In the genomic region with DNA sequence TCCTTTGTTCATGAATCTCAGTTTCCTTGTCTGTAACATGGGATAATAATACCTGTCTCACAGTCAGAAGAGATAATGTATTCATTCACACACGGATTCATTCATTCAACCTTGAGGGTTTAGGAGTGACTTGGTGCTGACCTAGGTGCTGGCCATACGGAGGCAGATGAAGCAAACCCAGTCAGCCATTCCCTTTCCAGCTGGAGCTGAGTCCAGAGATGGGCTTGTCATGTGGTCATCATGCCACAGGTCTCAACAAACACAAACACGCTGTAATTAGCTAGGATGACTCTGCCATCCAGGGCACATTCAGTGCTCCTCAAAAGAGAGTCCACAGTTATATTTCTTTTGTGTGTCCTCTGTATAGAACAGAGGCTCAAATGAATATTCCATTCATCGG, we compare ENCODE assay signal across 2 cellular contexts.
TF ChIP-seq lines count a peak whose summit lies in the region.

No MANE protein-coding gene starts in this region.

TF ChIP-seq in H1, 55 proteins besides CTCF, POLR2A, EP300 and RAD21:
- TF ChIP-seq CBX8 (IDR thresholded peaks at IDR 0.05; ENCODE audit: borderline replicate concordance, low read depth, low read length) (no peak), TEAD4 (IDR thresholded peaks at IDR 0.05; ENCODE audit: low read depth, low read length) (no peak), CBX5 (IDR thresholded peaks at IDR 0.05; ENCODE audit: low read depth, low read length) (no peak), SRF (IDR thresholded peaks at IDR 0.05; ENCODE audit: low read depth, low read length) (no peak), FOSL1 (IDR thresholded peaks at IDR 0.05; ENCODE audit: insufficient read depth, low read depth, low read length) (no peak), SIN3A (conservative IDR thresholded peaks at IDR 0.05 in 1 of 2, IDR thresholded peaks at IDR 0.05 in 1 of 2; ENCODE audit: low read depth in 1 of 2, low read length in 2 of 2) (no peak), HDAC6 (IDR thresholded peaks at IDR 0.05; ENCODE audit: low read depth, low read length) (no peak), SIRT6 (IDR thresholded peaks at IDR 0.05; ENCODE audit: low read length) (no peak), TBP (IDR thresholded peaks at IDR 0.05; ENCODE audit: low read depth, low read length) (no peak)
- TF ChIP-seq, protein P1, sequence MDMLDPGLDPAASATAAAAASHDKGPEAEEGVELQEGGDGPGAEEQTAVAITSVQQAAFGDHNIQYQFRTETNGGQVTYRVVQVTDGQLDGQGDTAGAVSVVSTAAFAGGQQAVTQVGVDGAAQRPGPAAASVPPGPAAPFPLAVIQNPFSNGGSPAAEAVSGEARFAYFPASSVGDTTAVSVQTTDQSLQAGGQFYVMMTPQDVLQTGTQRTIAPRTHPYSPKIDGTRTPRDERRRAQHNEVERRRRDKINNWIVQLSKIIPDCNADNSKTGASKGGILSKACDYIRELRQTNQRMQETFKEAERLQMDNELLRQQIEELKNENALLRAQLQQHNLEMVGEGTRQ (IDR thresholded peaks at IDR 0.05; ENCODE audit: low read length), result no peak

TF ChIP-seq in WTC11, 78 proteins besides CTCF, POLR2A, EP300 and RAD21:
- TF ChIP-seq NFYB (CRISPR knock-in tag; conservative IDR thresholded peaks at IDR 0.05; ENCODE audit: low read depth) (no peak), ZNF263 (CRISPR knock-in tag; IDR thresholded peaks at IDR 0.05; ENCODE audit: low read depth) (no peak), IRF2 (CRISPR knock-in tag; IDR thresholded peaks at IDR 0.05; ENCODE audit: borderline replicate concordance, low read depth) (no peak), MXD4 (CRISPR knock-in tag; IDR thresholded peaks at IDR 0.05; ENCODE audit: borderline replicate concordance) (no peak), HMGXB4 (CRISPR knock-in tag; IDR thresholded peaks at IDR 0.05) (no peak), TCF7 (CRISPR knock-in tag; IDR thresholded peaks at IDR 0.05; ENCODE audit: low read depth) (no peak), ERG (CRISPR knock-in tag; IDR thresholded peaks at IDR 0.05) (no peak), TEAD1 (CRISPR knock-in tag; IDR thresholded peaks at IDR 0.05) (no peak)
- TF ChIP-seq, protein P2, sequence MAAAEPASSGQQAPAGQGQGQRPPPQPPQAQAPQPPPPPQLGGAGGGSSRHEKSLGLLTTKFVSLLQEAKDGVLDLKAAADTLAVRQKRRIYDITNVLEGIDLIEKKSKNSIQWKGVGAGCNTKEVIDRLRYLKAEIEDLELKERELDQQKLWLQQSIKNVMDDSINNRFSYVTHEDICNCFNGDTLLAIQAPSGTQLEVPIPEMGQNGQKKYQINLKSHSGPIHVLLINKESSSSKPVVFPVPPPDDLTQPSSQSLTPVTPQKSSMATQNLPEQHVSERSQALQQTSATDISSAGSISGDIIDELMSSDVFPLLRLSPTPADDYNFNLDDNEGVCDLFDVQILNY (CRISPR knock-in tag; IDR thresholded peaks at IDR 0.05), result no peak
- TF ChIP-seq, protein P3, sequence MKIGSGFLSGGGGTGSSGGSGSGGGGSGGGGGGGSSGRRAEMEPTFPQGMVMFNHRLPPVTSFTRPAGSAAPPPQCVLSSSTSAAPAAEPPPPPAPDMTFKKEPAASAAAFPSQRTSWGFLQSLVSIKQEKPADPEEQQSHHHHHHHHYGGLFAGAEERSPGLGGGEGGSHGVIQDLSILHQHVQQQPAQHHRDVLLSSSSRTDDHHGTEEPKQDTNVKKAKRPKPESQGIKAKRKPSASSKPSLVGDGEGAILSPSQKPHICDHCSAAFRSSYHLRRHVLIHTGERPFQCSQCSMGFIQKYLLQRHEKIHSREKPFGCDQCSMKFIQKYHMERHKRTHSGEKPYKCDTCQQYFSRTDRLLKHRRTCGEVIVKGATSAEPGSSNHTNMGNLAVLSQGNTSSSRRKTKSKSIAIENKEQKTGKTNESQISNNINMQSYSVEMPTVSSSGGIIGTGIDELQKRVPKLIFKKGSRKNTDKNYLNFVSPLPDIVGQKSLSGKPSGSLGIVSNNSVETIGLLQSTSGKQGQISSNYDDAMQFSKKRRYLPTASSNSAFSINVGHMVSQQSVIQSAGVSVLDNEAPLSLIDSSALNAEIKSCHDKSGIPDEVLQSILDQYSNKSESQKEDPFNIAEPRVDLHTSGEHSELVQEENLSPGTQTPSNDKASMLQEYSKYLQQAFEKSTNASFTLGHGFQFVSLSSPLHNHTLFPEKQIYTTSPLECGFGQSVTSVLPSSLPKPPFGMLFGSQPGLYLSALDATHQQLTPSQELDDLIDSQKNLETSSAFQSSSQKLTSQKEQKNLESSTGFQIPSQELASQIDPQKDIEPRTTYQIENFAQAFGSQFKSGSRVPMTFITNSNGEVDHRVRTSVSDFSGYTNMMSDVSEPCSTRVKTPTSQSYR (CRISPR knock-in tag; IDR thresholded peaks at IDR 0.05), result no peak
- TF ChIP-seq, protein P4, sequence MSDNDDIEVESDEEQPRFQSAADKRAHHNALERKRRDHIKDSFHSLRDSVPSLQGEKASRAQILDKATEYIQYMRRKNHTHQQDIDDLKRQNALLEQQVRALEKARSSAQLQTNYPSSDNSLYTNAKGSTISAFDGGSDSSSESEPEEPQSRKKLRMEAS (CRISPR knock-in tag; IDR thresholded peaks at IDR 0.05), result no peak
